ENCODE assay signal across 8 cellular contexts in genomic region chr10:102420810-102421644, GRCh38. TPM values are rescaled to one million over a fixed set of nuclear protein-coding genes. Genes with fewer than 3 reads are reported as not detected.
DNase-seq lines count a peak whose midpoint lies in the region; ATAC-seq, FAIRE-seq and TF ChIP-seq lines count a peak whose summit lies in the region.

Gene FBXL15, plus strand, starts transcription at chr10:102420836. Its CDS starts 294 bp downstream, at chr10:102421130.

- peaks cover 1% of the 10 kb centered on the region for H3K27me3 ChIP-seq in adrenal gland
- H3K27me3 ChIP-seq in heart left ventricle, result peaks cover 0 to 27% (median 8%) of the 10 kb centered on the region in 9 donors
- peaks cover 0 to 12% (median 1%) of the 10 kb centered on the region in 4 donors for H3K27me3 ChIP-seq in upper lobe of left lung

- peak within 1 kb of the TSS; percentile 68 to 98 (median 96) for H3K4me3 ChIP-seq in adrenal gland
- H3K4me3 ChIP-seq in heart left ventricle, result peak within 1 kb of the TSS; percentile 52 to 99 (median 88)
- peak within 1 kb of the TSS; percentile 69 to 99 (median 86) for H3K4me3 ChIP-seq in upper lobe of left lung

- TF ChIP-seq CTCF in adrenal gland (IDR thresholded peaks at IDR 0.05) (no peak), heart left ventricle (IDR thresholded peaks at IDR 0.05) (peak in 1 of 12 donors; percentile 5), upper lobe of left lung (IDR thresholded peaks at IDR 0.05) (peak in 2 of 6 experiments; percentile 13 to 37)

- FAIRE-seq in GM12891 (lab: Jason Lieb, UNC), result peak; percentile 98

- peak in 1 of 4 donors; percentile 1 for TF ChIP-seq EP300 in upper lobe of left lung (IDR thresholded peaks at IDR 0.05)

- DNase-seq in GM12891 (ENCODE audit: insufficient read length, low spot score), result peak; percentile 97
- peak; percentile 96 for DNase-seq in NCI-H146 (lab: John Stamatoyannopoulos, UW)
- DNase-seq in T-helper 1 cell, result peak; percentile 83 to 95 (median 92)
- DNase-seq in adrenal gland, result peak; percentile 96 to 99 (median 98)
- peak; percentile 96 to 99 (median 97) for DNase-seq in heart left ventricle
- peak; percentile 89 to 99 (median 94) for DNase-seq in posterior cingulate gyrus
- peak; percentile 94 to 98 for DNase-seq in upper lobe of left lung

- TF ChIP-seq POLR2A in GM12891 (IDR thresholded peaks at IDR 0.05; ENCODE audit: low read depth, low read length), result peak; percentile 54; the same call in 1 of the 2 replicates
- peak; percentile 32 to 61 for TF ChIP-seq POLR2A in adrenal gland (IDR thresholded peaks at IDR 0.05)
- peak in 1 of 2 donors; percentile 41 for TF ChIP-seq POLR2A in heart left ventricle (IDR thresholded peaks at IDR 0.05)
- peak in 2 of 4 donors; percentile 54 to 67 for TF ChIP-seq POLR2A in upper lobe of left lung (IDR thresholded peaks at IDR 0.05)

- WGBS in adrenal gland, 4 donors, result 0% methylated on average over 3 to 67 of the region's 67 CpGs
- WGBS in heart left ventricle, 4 donors, result 0 to 1% (median 0%) methylated on average over 33 to 67 of the region's 67 CpGs
- WGBS in upper lobe of left lung, 2 donors, result 0 to 1% methylated on average over 28 to 62 of the region's 67 CpGs

- no peaks in the 10 kb centered on the region for H3K9me3 ChIP-seq in adrenal gland (replicated peaks in 1 of 3)
- H3K9me3 ChIP-seq in heart left ventricle, result no peaks in the 10 kb centered on the region
- peaks cover 0 to 3% (median 0%) of the 10 kb centered on the region in 4 donors for H3K9me3 ChIP-seq in upper lobe of left lung

- peak within 1 kb of the TSS; percentile 72 to 96 (median 86) for H3K27ac ChIP-seq in adrenal gland
- H3K27ac ChIP-seq in heart left ventricle, result peak within 1 kb of the TSS; percentile 61 to 96 (median 90)
- peak within 1 kb of the TSS; percentile 89 to 95 (median 92) for H3K27ac ChIP-seq in upper lobe of left lung

- H3K36me3 ChIP-seq in adrenal gland (replicated peaks in 1 of 2) (peaks cover 0 to 20% of the 10 kb centered on the region in 2 donors), heart left ventricle (peaks cover 0 to 24% (median 13%) of the 10 kb centered on the region in 9 donors), upper lobe of left lung (peaks cover 0 to 22% (median 20%) of the 10 kb centered on the region in 4 donors)

- intact Hi-C loops in adrenal gland (cut with DNase I), result no loop called here
- intact Hi-C loops in heart left ventricle (cut with DNase I), result loop anchor here in 4 of 10 donors (2.0 to 5.0 kb wide), 4 partner anchors 26 to 58 kb away; partner anchors contain the start of gene NFKB2 (in 3 of the 4)
- intact Hi-C loops in posterior cingulate gyrus (cut with DNase I), result loop anchor here (1.0 to 5.0 kb wide), 2 partner anchors 11 to 41 kb away; partner anchors contain the start of gene CUEDC2

- ATAC-seq in HG02852 (IDR thresholded peaks at IDR 0.05; ENCODE audit: unreplicated experiment), result peak; percentile 77
- ATAC-seq in heart left ventricle, result peak; percentile 87 to 94 (median 90)
- peak; percentile 92 to 94 for ATAC-seq in upper lobe of left lung (ENCODE audit: low FRiP score in 2 of 2)

- H3K4me1 ChIP-seq in adrenal gland (replicated peaks in 1 of 2), result peaks cover 28 to 32% of the 10 kb centered on the region in 2 donors
- H3K4me1 ChIP-seq in heart left ventricle, result peaks cover 6 to 45% (median 28%) of the 10 kb centered on the region in 12 donors
- H3K4me1 ChIP-seq in upper lobe of left lung, result peaks cover 26 to 46% (median 33%) of the 10 kb centered on the region in 4 donors

TF ChIP-seq in GM12891, 5 proteins besides CTCF, POLR2A, EP300 and RAD21:
- TF ChIP-seq TAF1 (IDR thresholded peaks at IDR 0.05; ENCODE audit: low read depth, low read length) (peak; percentile 76), SPI1 (IDR thresholded peaks at IDR 0.05; ENCODE audit: low read depth, low read length) (peak; percentile 23; the same call in 1 of the 2 replicates), POLR2AphosphoS5 (IDR thresholded peaks at IDR 0.05; ENCODE audit: low read depth, low read length) (0 out of 2 replicates have a peak, but pooled peaks have one; percentile 44), POU2F2 (IDR thresholded peaks at IDR 0.05; ENCODE audit: low read depth, low read length) (peak; percentile 86; the same call in 1 of the 2 replicates), PAX5 (IDR thresholded peaks at IDR 0.05; ENCODE audit: insufficient read depth, low read length, severe bottlenecking) (peak; percentile 45)

RNA-seq across cellular contexts. Expression of gene FBXL15, which starts in this region (rescaled TPM):
- 8.4 TPM for polyA plus RNA-seq in GM12891 (2012; ENCODE audit: low read depth, missing spikeins)
- 10 to 100 TPM; 21.6 to 61.9 (median 33.9) TPM for total RNA-seq in adrenal gland
- polyA plus RNA-seq in adrenal gland, result 10 to 100 TPM in 2 of 3 donors, 1 to 10 TPM in 1; 2.1 to 26.1 (median 25.5) TPM
- total RNA-seq in heart left ventricle, result 10 to 100 TPM in 6 of 9 donors, 1 to 10 TPM in 3; 6.6 to 13.9 (median 10.2) TPM
- polyA plus RNA-seq in heart left ventricle, result 10 to 100 TPM in 1 of 2 donors, 1 to 10 TPM in 1; 9.9 to 20.0 TPM
- 10 to 100 TPM; 18.5 to 70.2 (median 26.8) TPM for total RNA-seq in upper lobe of left lung

Comparison
In these comparisons a context has a peak if more than half of its experiments do, and no peak if none do; other contexts are left out.
1. Peak in every context shown above with its lines: DNase-seq, ATAC-seq, H3K4me3 ChIP-seq and H3K27ac ChIP-seq.